In the genomic region with DNA sequence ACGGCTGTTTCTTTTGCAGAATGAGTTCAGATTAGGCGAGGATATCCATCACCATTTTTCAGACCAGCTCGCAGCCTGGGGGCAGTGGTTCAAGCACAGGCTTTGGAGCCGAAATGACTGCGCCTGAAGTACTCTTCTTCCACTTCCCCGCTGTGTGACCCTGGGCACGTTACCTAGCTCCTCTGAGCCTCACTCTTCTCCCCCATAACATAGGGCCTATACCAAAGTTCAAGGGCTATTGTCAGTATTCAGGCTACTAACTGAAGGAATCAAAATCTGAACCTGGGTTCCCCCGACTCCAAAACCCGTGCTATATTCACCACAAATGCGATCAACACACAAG, we compare ENCODE assay signal across 1 cellular context.
TF ChIP-seq lines count a peak whose summit lies in the region.

No MANE protein-coding gene starts in this region.

TF ChIP-seq in SK-N-SH, 30 proteins besides CTCF, POLR2A, EP300 and RAD21 (continued from another document):
- TF ChIP-seq, protein P1, sequence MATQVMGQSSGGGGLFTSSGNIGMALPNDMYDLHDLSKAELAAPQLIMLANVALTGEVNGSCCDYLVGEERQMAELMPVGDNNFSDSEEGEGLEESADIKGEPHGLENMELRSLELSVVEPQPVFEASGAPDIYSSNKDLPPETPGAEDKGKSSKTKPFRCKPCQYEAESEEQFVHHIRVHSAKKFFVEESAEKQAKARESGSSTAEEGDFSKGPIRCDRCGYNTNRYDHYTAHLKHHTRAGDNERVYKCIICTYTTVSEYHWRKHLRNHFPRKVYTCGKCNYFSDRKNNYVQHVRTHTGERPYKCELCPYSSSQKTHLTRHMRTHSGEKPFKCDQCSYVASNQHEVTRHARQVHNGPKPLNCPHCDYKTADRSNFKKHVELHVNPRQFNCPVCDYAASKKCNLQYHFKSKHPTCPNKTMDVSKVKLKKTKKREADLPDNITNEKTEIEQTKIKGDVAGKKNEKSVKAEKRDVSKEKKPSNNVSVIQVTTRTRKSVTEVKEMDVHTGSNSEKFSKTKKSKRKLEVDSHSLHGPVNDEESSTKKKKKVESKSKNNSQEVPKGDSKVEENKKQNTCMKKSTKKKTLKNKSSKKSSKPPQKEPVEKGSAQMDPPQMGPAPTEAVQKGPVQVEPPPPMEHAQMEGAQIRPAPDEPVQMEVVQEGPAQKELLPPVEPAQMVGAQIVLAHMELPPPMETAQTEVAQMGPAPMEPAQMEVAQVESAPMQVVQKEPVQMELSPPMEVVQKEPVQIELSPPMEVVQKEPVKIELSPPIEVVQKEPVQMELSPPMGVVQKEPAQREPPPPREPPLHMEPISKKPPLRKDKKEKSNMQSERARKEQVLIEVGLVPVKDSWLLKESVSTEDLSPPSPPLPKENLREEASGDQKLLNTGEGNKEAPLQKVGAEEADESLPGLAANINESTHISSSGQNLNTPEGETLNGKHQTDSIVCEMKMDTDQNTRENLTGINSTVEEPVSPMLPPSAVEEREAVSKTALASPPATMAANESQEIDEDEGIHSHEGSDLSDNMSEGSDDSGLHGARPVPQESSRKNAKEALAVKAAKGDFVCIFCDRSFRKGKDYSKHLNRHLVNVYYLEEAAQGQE (IDR thresholded peaks at IDR 0.05; ENCODE audit: low read depth, low read length): no peak
TF ChIP-seq in SK-N-SH: peak in this region for 0.
